9 cellular contexts compared by ENCODE assay signal in genomic region chr6:99602519-99603420, GRCh38. TPM values are rescaled to one million over a fixed set of nuclear protein-coding genes. Genes with fewer than 3 reads are reported as not detected.
DNase-seq lines count a peak whose midpoint lies in the region; ATAC-seq and TF ChIP-seq lines count a peak whose summit lies in the region.
"Had no signal": no experiment of that assay in that cellular context is flagged by ENCODE, and none has a peak within 500 bp of the region (broad histone marks: within the 10 kb centered on the region; RNA-seq: fewer than 3 reads in every experiment).

No MANE protein-coding gene starts in this region.

- TF ChIP-seq CTCF in sigmoid colon (IDR thresholded peaks at IDR 0.05): no peak

- H3K27ac Mint-ChIP-seq in effector memory CD8-positive, alpha-beta T cell: no peak overlapping the region

- peaks cover 79 to 100% of the 10 kb centered on the region in 2 donors for H3K27me3 Mint-ChIP-seq in effector memory CD8-positive, alpha-beta T cell

- H3K9me3 Mint-ChIP-seq in effector memory CD8-positive, alpha-beta T cell: no peaks in the 10 kb centered on the region

- peaks cover 26% of the 10 kb centered on the region for H3K36me3 Mint-ChIP-seq in effector memory CD8-positive, alpha-beta T cell (ENCODE audit: insufficient read depth)

- H3K4me1 ChIP-seq in sigmoid colon: peaks cover 0 to 47% (median 29%) of the 10 kb centered on the region in 4 donors

- DNase-seq in effector memory CD8-positive, alpha-beta T cell: no peak
- DNase-seq in sigmoid colon: no peak
- DNase-seq in NCI-H2081 (lab: John Stamatoyannopoulos, UW): no peak
- DNase-seq in DMS79 (lab: John Stamatoyannopoulos, UW): no peak
- DNase-seq in superior temporal gyrus (ENCODE audit: extremely low spot score): no peak
- DNase-seq in effector CD8-positive, alpha-beta T cell (lab: John Stamatoyannopoulos, UW): no peak
- DNase-seq: GOT3 had no signal

- no peaks in the 10 kb centered on the region for H3K36me3 ChIP-seq in sigmoid colon

- intact Hi-C loops in sigmoid colon (cut with DNase I): no loop called here

- peak; percentile 25 for ATAC-seq in GM18868 (IDR thresholded peaks at IDR 0.05; ENCODE audit: unreplicated experiment)
- peak; percentile 16 for ATAC-seq in HG03175 (IDR thresholded peaks at IDR 0.05; ENCODE audit: unreplicated experiment)
- peak; percentile 13 for ATAC-seq in effector memory CD8-positive, alpha-beta T cell (replicated peaks)

- no peaks in the 10 kb centered on the region for H3K9me3 ChIP-seq in sigmoid colon

- TF ChIP-seq EP300 in sigmoid colon (IDR thresholded peaks at IDR 0.05): no peak

- peaks cover 52 to 100% (median 89%) of the 10 kb centered on the region in 3 donors for H3K27me3 ChIP-seq in sigmoid colon

- peak overlapping the region in 3 of 4 donors; percentile 20 to 33 (median 31) for H3K4me3 ChIP-seq in sigmoid colon

- no peak overlapping the region for H3K27ac ChIP-seq in sigmoid colon

- 5 to 6% methylated on average over 54 of the region's 54 CpGs for WGBS in sigmoid colon, 2 donors

- H3K4me1 Mint-ChIP-seq in effector memory CD8-positive, alpha-beta T cell (ENCODE audit: low read depth in 2 of 2): peaks cover 14 to 27% of the 10 kb centered on the region in 2 donors

- H3K4me3 Mint-ChIP-seq in effector memory CD8-positive, alpha-beta T cell: peak overlapping the region; percentile 77 to 79

- no peak for TF ChIP-seq POLR2A in sigmoid colon (IDR thresholded peaks at IDR 0.05)

RNA-seq across cellular contexts. Expression of gene PRDM13, which starts 3.9 kb away (rescaled TPM):
- total RNA-seq in sigmoid colon: not detected
- not detected for polyA plus RNA-seq in sigmoid colon

RNA-seq across cellular contexts. Expression of gene CCNC, which starts 34.3 kb away (rescaled TPM):
- 10 to 100 TPM; 38.5 to 65.3 (median 55.8) TPM for total RNA-seq in sigmoid colon
- 10 to 100 TPM; 30.5 to 61.0 (median 56.5) TPM for polyA plus RNA-seq in sigmoid colon
